ENCODE assay signal across 35 cellular contexts in the genomic region with DNA sequence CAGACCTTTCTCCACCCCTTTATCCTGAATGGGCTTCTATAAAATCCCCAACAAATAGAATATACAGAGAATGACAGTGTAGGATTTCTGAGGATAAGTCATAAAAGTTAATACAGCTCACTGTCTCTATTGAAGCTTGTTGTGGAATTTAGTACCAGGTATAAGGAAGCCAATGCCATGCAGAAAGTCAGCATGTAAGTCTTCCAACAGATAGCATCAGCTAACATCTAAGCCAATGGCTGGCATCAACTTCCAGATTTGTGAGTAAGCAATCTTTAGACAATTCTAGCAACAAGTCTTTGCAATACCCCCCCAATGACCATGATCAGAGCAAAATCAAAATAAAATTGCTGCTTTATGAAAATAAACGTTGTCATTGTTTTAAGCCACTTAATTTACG.
"Had no signal": no experiment of that assay in that cellular context is flagged by ENCODE, and none has a peak within 500 bp of the region (broad histone marks: within the 10 kb centered on the region; RNA-seq: fewer than 3 reads in every experiment).

No MANE protein-coding gene starts in this region.

- H3K36me3 ChIP-seq: adrenal gland, brain microvascular endothelial cell, cardiac muscle cell, colonic mucosa had no signal

- H3K4me1 ChIP-seq: body of pancreas, colonic mucosa had no signal

- H3K27ac Mint-ChIP-seq: activated B cell treated with CpG ODN at 0.5 μM for 24 hours; activated CD4-positive, alpha-beta memory T cell treated with anti-CD3 and anti-CD28 coated beads for 36 hours; activated CD4-positive, alpha-beta T cell treated with anti-CD3 and anti-CD28 coated beads for 36 hours; activated CD8-positive, alpha-beta T cell treated with anti-CD3 and anti-CD28 coated beads for 36 hours; activated naive CD4-positive, alpha-beta T cell treated with anti-CD3 and anti-CD28 coated beads for 36 hours; activated naive CD4-positive, alpha-beta T cell treated with anti-CD3 and anti-CD28 coated beads, Interleukin-2, amount 50 U/mL, for 72 hours; activated naive CD8-positive, alpha-beta T cell treated with anti-CD3 and anti-CD28 coated beads for 36 hours; activated T-cell treated with anti-CD3 and anti-CD28 coated beads, Interleukin-2, amount 50 U/mL, for 72 hours; activated T-helper 1 cell treated with anti-CD3 and anti-CD28 coated beads, Interleukin-12 subunit alpha, Interleukin-12 subunit beta, Interleukin-2, Interleukin-4 antibody, amounts not matched to agents 30 ng/mL and 10 ng/mL and 1 ng/mL, durations not matched to agents 14 hours and 24 hours and 36 hours; activated T-helper 17 cell treated with anti-CD3 and anti-CD28 coated beads, Interleukin-2, amount 50 U/mL, for 72 hours; T-cell; T-helper 17 cell had no signal

- H3K9me3 Mint-ChIP-seq: activated B cell treated with CpG ODN at 0.5 μM for 24 hours; activated CD4-positive, alpha-beta memory T cell treated with anti-CD3 and anti-CD28 coated beads for 36 hours; activated CD8-positive, alpha-beta T cell treated with anti-CD3 and anti-CD28 coated beads for 36 hours; activated naive CD4-positive, alpha-beta T cell treated with anti-CD3 and anti-CD28 coated beads for 36 hours; activated naive CD4-positive, alpha-beta T cell treated with anti-CD3 and anti-CD28 coated beads, Interleukin-2, amount 50 U/mL, for 72 hours; activated naive CD8-positive, alpha-beta T cell treated with anti-CD3 and anti-CD28 coated beads for 36 hours; activated T-cell treated with anti-CD3 and anti-CD28 coated beads, Interleukin-2, amount 50 U/mL, for 4 hours; activated T-cell treated with anti-CD3 and anti-CD28 coated beads, Interleukin-2, amount 50 U/mL, for 72 hours; activated T-helper 1 cell treated with anti-CD3 and anti-CD28 coated beads, Interleukin-12 subunit alpha, Interleukin-12 subunit beta, Interleukin-2, Interleukin-4 antibody, amounts not matched to agents 30 ng/mL and 10 ng/mL and 1 ng/mL, durations not matched to agents 14 hours and 24 hours and 36 hours; activated T-helper 17 cell treated with anti-CD3 and anti-CD28 coated beads, Interleukin-2, amount 50 U/mL, for 72 hours; central memory CD8-positive, alpha-beta T cell; T-cell had no signal

- DNase-seq: activated B cell treated with CpG ODN at 0.5 μM for 24 hours; activated CD4-positive, alpha-beta memory T cell treated with anti-CD3 and anti-CD28 coated beads for 36 hours; activated CD4-positive, alpha-beta T cell treated with anti-CD3 and anti-CD28 coated beads for 36 hours; activated CD4-positive, alpha-beta T cell treated with anti-CD3 and anti-CD28 coated beads for 48 hours; activated CD4-positive, alpha-beta T cell treated with anti-CD3 and anti-CD28 coated beads, Interleukin-2, amount 50 U/mL, for 1 hour; activated CD4-positive, alpha-beta T cell treated with anti-CD3 and anti-CD28 coated beads, Interleukin-2, amount 50 U/mL, for 4 hours; activated CD4-positive, CD25-positive, alpha-beta regulatory T cell treated with anti-CD3 and anti-CD28 coated beads, Interleukin-2, amount 50 U/mL, for 72 hours; activated CD8-positive, alpha-beta memory T cell treated with anti-CD3 and anti-CD28 coated beads, Interleukin-2, amount 50 U/mL, for 4 hours; activated CD8-positive, alpha-beta T cell treated with anti-CD3 and anti-CD28 coated beads for 36 hours; activated effector memory CD4-positive, alpha-beta T cell treated with anti-CD3 and anti-CD28 coated beads, Interleukin-2, amount 50 U/mL, for 16 hours; activated gamma-delta T cell treated with Interleukin-2 at 50 U/mL for 16 hours; activated naive CD4-positive, alpha-beta T cell; activated naive CD4-positive, alpha-beta T cell treated with anti-CD3 and anti-CD28 coated beads for 36 hours; activated naive CD8-positive, alpha-beta T cell treated with anti-CD3 and anti-CD28 coated beads for 36 hours; activated T-cell treated with anti-CD3 and anti-CD28 coated beads for 4 hours; activated T-cell treated with anti-CD3 and anti-CD28 coated beads, Interleukin-2, amount 50 U/mL, for 1 hour; activated T-cell treated with anti-CD3 and anti-CD28 coated beads, Interleukin-2, amount 50 U/mL, for 4 hours; activated T-cell treated with anti-CD3 and anti-CD28 coated beads, Interleukin-2, amount 50 U/mL, for 72 hours; adrenal gland; amniotic stem cell; aorta; body of pancreas; brain microvascular endothelial cell; caudate nucleus; cerebellar nuclear complex; colonic mucosa; T-cell; T-helper 17 cell; T1000 had no signal

- H3K9me3 ChIP-seq: adrenal gland, body of pancreas, colonic mucosa had no signal

- H3K4me3 Mint-ChIP-seq: activated B cell treated with CpG ODN at 0.5 μM for 24 hours; activated CD4-positive, alpha-beta memory T cell treated with anti-CD3 and anti-CD28 coated beads for 36 hours; activated CD4-positive, alpha-beta T cell treated with anti-CD3 and anti-CD28 coated beads for 36 hours; activated CD8-positive, alpha-beta T cell treated with anti-CD3 and anti-CD28 coated beads for 36 hours; activated naive CD4-positive, alpha-beta T cell treated with anti-CD3 and anti-CD28 coated beads for 36 hours; activated naive CD8-positive, alpha-beta T cell treated with anti-CD3 and anti-CD28 coated beads for 36 hours; activated T-cell treated with anti-CD3 and anti-CD28 coated beads, Interleukin-2, amount 50 U/mL, for 4 hours; activated T-cell treated with anti-CD3 and anti-CD28 coated beads, Interleukin-2, amount 50 U/mL, for 72 hours; activated T-helper 1 cell treated with anti-CD3 and anti-CD28 coated beads, Interleukin-12 subunit alpha, Interleukin-12 subunit beta, Interleukin-2, Interleukin-4 antibody, amounts not matched to agents 30 ng/mL and 10 ng/mL and 1 ng/mL, durations not matched to agents 14 hours and 24 hours and 36 hours; activated T-helper 17 cell treated with anti-CD3 and anti-CD28 coated beads, Interleukin-2, amount 50 U/mL, for 72 hours; central memory CD8-positive, alpha-beta T cell; T-cell; T-helper 17 cell had no signal

- H3K4me3 ChIP-seq: adrenal gland, body of pancreas, cardiac muscle cell, colonic mucosa had no signal

- H3K27me3 Mint-ChIP-seq: activated B cell treated with CpG ODN at 0.5 μM for 24 hours; activated CD4-positive, alpha-beta memory T cell treated with anti-CD3 and anti-CD28 coated beads for 36 hours; activated CD4-positive, alpha-beta T cell treated with anti-CD3 and anti-CD28 coated beads for 36 hours; activated CD8-positive, alpha-beta T cell treated with anti-CD3 and anti-CD28 coated beads for 36 hours; activated T-helper 17 cell treated with anti-CD3 and anti-CD28 coated beads, Interleukin-2, amount 50 U/mL, for 72 hours; central memory CD8-positive, alpha-beta T cell; T-cell had no signal

- H3K36me3 Mint-ChIP-seq: activated CD4-positive, alpha-beta memory T cell treated with anti-CD3 and anti-CD28 coated beads for 36 hours; activated naive CD4-positive, alpha-beta T cell treated with anti-CD3 and anti-CD28 coated beads, Interleukin-2, amount 50 U/mL, for 72 hours; activated naive CD8-positive, alpha-beta T cell treated with anti-CD3 and anti-CD28 coated beads for 36 hours; T-cell had no signal

- H3K27ac ChIP-seq: adrenal gland, body of pancreas, brain microvascular endothelial cell, cardiac muscle cell, colonic mucosa, VCaP had no signal

- H3K27me3 ChIP-seq: adrenal gland, body of pancreas, brain microvascular endothelial cell, cardiac muscle cell, colonic mucosa had no signal
